1 cellular context compared by ENCODE assay signal in genomic region chr17:58417300-58418092, GRCh38.
TF ChIP-seq lines count a peak whose summit lies in the region.

Gene RNF43, minus strand, starts transcription at chr17:58417534. Its CDS starts 1,957 bp downstream, at chr17:58415577.

TF ChIP-seq in K562, 482 proteins besides CTCF, POLR2A, EP300 and RAD21 (continued from another document and continues in another):
- no peak for TF ChIP-seq GMEB1 (CRISPR knock-in tag; IDR thresholded peaks at IDR 0.05)
- 0 out of 2 replicates have a peak, but pooled peaks have one; percentile 19 for TF ChIP-seq MYNN (IDR thresholded peaks at IDR 0.05)
- TF ChIP-seq MYNN (CRISPR knock-in tag; IDR thresholded peaks at IDR 0.05), result no peak
- peak in 1 of 2 experiments; percentile 86; a peak in 2 of 4 replicates for TF ChIP-seq HDAC1 (IDR thresholded peaks at IDR 0.05)
- peak; percentile 23 for TF ChIP-seq ZFP36 (IDR thresholded peaks at IDR 0.05; ENCODE audit: low read depth, low read length, partially characterized antibody)
- no peak for TF ChIP-seq AFF4 (CRISPR knock-in tag; IDR thresholded peaks at IDR 0.05)
- TF ChIP-seq EZH2 (IDR thresholded peaks at IDR 0.05; ENCODE audit: borderline replicate concordance, low read depth, low read length), result no peak
- TF ChIP-seq ZKSCAN8 (CRISPR knock-in tag; IDR thresholded peaks at IDR 0.05), result no peak
- no peak for TF ChIP-seq CHD7 (IDR thresholded peaks at IDR 0.05; ENCODE audit: low read depth, low read length)
- no peak for TF ChIP-seq MAFF (IDR thresholded peaks at IDR 0.05; ENCODE audit: low read length)
- TF ChIP-seq SP1 (CRISPR knock-in tag; IDR thresholded peaks at IDR 0.05), result no peak; the same call in 1 of the 2 replicates
- TF ChIP-seq CCNT2 (IDR thresholded peaks at IDR 0.05; ENCODE audit: borderline replicate concordance, extremely low read depth, insufficient read length, low read depth, low read length), result peak; percentile 50
- no peak for TF ChIP-seq CHD4 (IDR thresholded peaks at IDR 0.05; ENCODE audit: insufficient read depth, insufficient replicate concordance, low read depth, low read length, poor library complexity, severe bottlenecking)
- TF ChIP-seq PYGO2 (tag; IDR thresholded peaks at IDR 0.05), result no peak
- no peak for TF ChIP-seq RBM34 (IDR thresholded peaks at IDR 0.05; ENCODE audit: borderline replicate concordance, insufficient read depth, low read length)
- 0 out of 4 replicates have a peak, but pooled peaks of 1 of the 2 experiments have one; percentile 62 for TF ChIP-seq ZMIZ1 (IDR thresholded peaks at IDR 0.05; ENCODE audit: low read depth in 2 of 2, low read length in 2 of 2)
- TF ChIP-seq NCOA6 (IDR thresholded peaks at IDR 0.05), result no peak
- TF ChIP-seq CBFB (CRISPR knock-in tag; IDR thresholded peaks at IDR 0.05), result no peak
- TF ChIP-seq RBM14 (IDR thresholded peaks at IDR 0.05; ENCODE audit: borderline replicate concordance, insufficient read depth, low read depth, low read length), result no peak
- TF ChIP-seq TCF7L2 (IDR thresholded peaks at IDR 0.05; ENCODE audit: low read depth, low read length), result no peak
- TF ChIP-seq MED1 (CRISPR knock-in tag; IDR thresholded peaks at IDR 0.05; ENCODE audit: borderline replicate concordance), result no peak
- peak; percentile 91 for TF ChIP-seq ZEB2 (IDR thresholded peaks at IDR 0.05)
- no peak for TF ChIP-seq MXI1 (IDR thresholded peaks at IDR 0.05; ENCODE audit: low read depth, low read length)
- TF ChIP-seq ZNF444 (CRISPR knock-in tag; IDR thresholded peaks at IDR 0.05), result no peak
- no peak for TF ChIP-seq THAP7 (CRISPR knock-in tag; IDR thresholded peaks at IDR 0.05)
- no peak for TF ChIP-seq POLR3A (IDR thresholded peaks at IDR 0.05; ENCODE audit: borderline replicate concordance, extremely low read depth, insufficient read depth, insufficient read length)
- no peak for TF ChIP-seq ZBTB12 (CRISPR knock-in tag; IDR thresholded peaks at IDR 0.05)
- no peak for TF ChIP-seq ZBTB43 (CRISPR knock-in tag; IDR thresholded peaks at IDR 0.05)
- no peak for TF ChIP-seq THRB (CRISPR knock-in tag; conservative IDR thresholded peaks at IDR 0.05)
